In the genomic region with DNA sequence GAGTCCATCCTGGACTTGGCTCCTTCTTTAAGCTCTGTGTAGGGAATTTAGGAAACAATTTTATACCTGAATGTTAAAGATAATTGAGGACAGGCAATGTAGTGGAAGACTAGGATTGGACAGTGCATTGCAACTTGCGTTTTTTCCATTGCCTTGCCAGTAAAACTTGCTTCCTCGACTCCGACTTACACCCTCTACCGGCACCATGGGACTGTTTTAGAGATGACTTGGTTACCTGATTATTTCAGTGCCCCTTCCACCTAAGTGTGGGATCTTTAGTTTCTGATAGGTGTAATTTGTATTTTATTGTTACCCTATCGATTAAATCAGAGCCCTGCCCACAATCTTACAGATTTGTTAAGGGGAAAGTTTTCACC, we compare ENCODE assay signal across 8 cellular contexts. TPM values are rescaled to one million over a fixed set of nuclear protein-coding genes. Genes with fewer than 3 reads are reported as not detected.
DNase-seq lines count a peak whose midpoint lies in the region; ATAC-seq and TF ChIP-seq lines count a peak whose summit lies in the region.

No MANE protein-coding gene starts in this region.

- WGBS in upper lobe of left lung, 2 donors, result 5 to 34% methylated on average over 5 of the region's 5 CpGs

- no peak overlapping the region for H2AFZ ChIP-seq in MM.1S (ENCODE audit: low read length)

- no peak for TF ChIP-seq POLR2A in upper lobe of left lung (IDR thresholded peaks at IDR 0.05)

- DNase-seq in activated T-cell treated with anti-CD3 and anti-CD28 coated beads, Interleukin-2, amount 50 U/mL, for 24 hours, result no peak
- no peak for DNase-seq in activated T-cell treated with anti-CD3 and anti-CD28 coated beads, Interleukin-2, amount 50 U/mL, for 1 hour
- DNase-seq in MM.1S, result peak; percentile 11
- no peak for DNase-seq in astrocyte of the cerebellum (ENCODE audit: low read depth)
- peak; percentile 11 for DNase-seq in kidney tubule cell (ENCODE audit: low spot score)
- DNase-seq in upper lobe of left lung, result no peak

- H3K79me2 ChIP-seq in MM.1S (ENCODE audit: low read length), result peaks cover 54% of the 10 kb centered on the region

- H3K9me2 ChIP-seq in MM.1S (replicated peaks; ENCODE audit: insufficient read depth, low read length), result no peaks in the 10 kb centered on the region

- H3K4me3 ChIP-seq in MM.1S (ENCODE audit: low read length) (peak overlapping the region; percentile 76), astrocyte of the cerebellum (ENCODE audit: low read depth, low read length) (peak overlapping the region; percentile 65), upper lobe of left lung (peak overlapping the region in 3 of 4 donors; percentile 61 to 66 (median 64))

- H3K27me3 ChIP-seq in MM.1S (replicated peaks; ENCODE audit: insufficient read depth, low read length), result no peaks in the 10 kb centered on the region
- H3K27me3 ChIP-seq in upper lobe of left lung, result no peaks in the 10 kb centered on the region

- no peak overlapping the region for H3K27ac ChIP-seq in MM.1S (ENCODE audit: low read length)
- H3K27ac ChIP-seq in upper lobe of left lung, result no peak overlapping the region

- no peaks in the 10 kb centered on the region for H3K9me3 Mint-ChIP-seq in activated T-cell treated with anti-CD3 and anti-CD28 coated beads, Interleukin-2, amount 50 U/mL, for 24 hours

- H4K20me1 ChIP-seq in MM.1S (ENCODE audit: insufficient read depth, low read length), result 0 out of 2 replicates have a peak, but pooled peaks cover 4% of the 10 kb centered on the region

- peak overlapping the region; percentile 90 for H3K4me3 Mint-ChIP-seq in activated T-cell treated with anti-CD3 and anti-CD28 coated beads, Interleukin-2, amount 50 U/mL, for 24 hours

- ATAC-seq in upper lobe of left lung (ENCODE audit: low FRiP score in 2 of 2) (no peak), HG02642 (IDR thresholded peaks at IDR 0.05; ENCODE audit: poor library complexity, unreplicated experiment) (no peak), HG03196 (IDR thresholded peaks at IDR 0.05; ENCODE audit: unreplicated experiment) (no peak)

- H3F3A ChIP-seq in MM.1S (ENCODE audit: insufficient read depth, low read length), result no peaks in the 10 kb centered on the region

- peaks cover 32% of the 10 kb centered on the region for H3K36me3 Mint-ChIP-seq in activated T-cell treated with anti-CD3 and anti-CD28 coated beads, Interleukin-2, amount 50 U/mL, for 24 hours (ENCODE audit: low read depth)

- peak overlapping the region; percentile 96 for H3K27ac Mint-ChIP-seq in activated T-cell treated with anti-CD3 and anti-CD28 coated beads, Interleukin-2, amount 50 U/mL, for 24 hours

- H3K27me3 Mint-ChIP-seq in activated T-cell treated with anti-CD3 and anti-CD28 coated beads, Interleukin-2, amount 50 U/mL, for 24 hours, result peaks cover 17% of the 10 kb centered on the region

- TF ChIP-seq CTCF in MM.1S (IDR thresholded peaks at IDR 0.05; ENCODE audit: low read length) (peak; percentile 22), astrocyte of the cerebellum (IDR thresholded peaks at IDR 0.05; ENCODE audit: low read depth, low read length, missing control alignments) (peak; percentile 43), upper lobe of left lung (IDR thresholded peaks at IDR 0.05) (no peak)

- in situ Hi-C loops in astrocyte of the cerebellum (cut with HindIII; ENCODE audit: low sequenced_read_pairs), result no loop called here

- H3K36me3 ChIP-seq in MM.1S (replicated peaks; ENCODE audit: insufficient read depth, low read length) (no peaks in the 10 kb centered on the region), upper lobe of left lung (no peaks in the 10 kb centered on the region)

- H3K9ac ChIP-seq in MM.1S (ENCODE audit: low read length), result peak overlapping the region; percentile 79; the same call in 1 of the 2 replicates

- peaks cover 27% of the 10 kb centered on the region for H3K4me1 Mint-ChIP-seq in activated T-cell treated with anti-CD3 and anti-CD28 coated beads, Interleukin-2, amount 50 U/mL, for 24 hours (ENCODE audit: low read depth)

- TF ChIP-seq EP300 in upper lobe of left lung (IDR thresholded peaks at IDR 0.05), result no peak

- peak overlapping the region; percentile 45 for H3K4me2 ChIP-seq in MM.1S (ENCODE audit: low read depth, low read length)

- no peaks in the 10 kb centered on the region for H3K9me3 ChIP-seq in MM.1S (replicated peaks; ENCODE audit: insufficient read depth, low read length)
- H3K9me3 ChIP-seq in upper lobe of left lung, result no peaks in the 10 kb centered on the region

- H3K4me1 ChIP-seq in MM.1S (ENCODE audit: low read length), result no peaks in the 10 kb centered on the region
- H3K4me1 ChIP-seq in upper lobe of left lung, result peaks cover 0 to 7% (median 2%) of the 10 kb centered on the region in 4 donors

RNA-seq across cellular contexts. Expression of a gene that starts 1.2 kb away (rescaled TPM):
- 10 to 100 TPM; 10.5 to 32.7 (median 24.6) TPM for total RNA-seq in upper lobe of left lung

Comparison
In these comparisons a context has a peak if more than half of its experiments do, and no peak if none do; other contexts are left out.
1. DNase-seq: peak in MM.1S (single experiment) and kidney tubule cell (single experiment); none in activated T-cell treated with anti-CD3 and anti-CD28 coated beads, Interleukin-2, amount 50 U/mL, for 24 hours (single experiment), activated T-cell treated with anti-CD3 and anti-CD28 coated beads, Interleukin-2, amount 50 U/mL, for 1 hour (single experiment), astrocyte of the cerebellum (single experiment) and upper lobe of left lung (0 of 2).
2. CTCF ChIP-seq: peak in MM.1S (single experiment) and astrocyte of the cerebellum (single experiment); none in upper lobe of left lung (0 of 6).
3. Peak in every context shown above with its lines, with median percentiles within 50 percentile points of each other: H3K4me3 ChIP-seq.